Comparison of ENCODE assay signal across 20 cellular contexts in genomic region chr20:58138395-58138794, GRCh38.
"Had no signal": no experiment of that assay in that cellular context is flagged by ENCODE, and none has a peak within 500 bp of the region (broad histone marks: within the 10 kb centered on the region; RNA-seq: fewer than 3 reads in every experiment).

No MANE protein-coding gene starts in this region.

- H3K4me3 ChIP-seq: adrenal gland, ascending aorta, esophagus squamous epithelium, gastrocnemius medialis, suprapubic skin, tibial nerve had no signal

- DNase-seq: activated CD4-positive, alpha-beta T cell treated with anti-CD3 and anti-CD28 coated beads, Interleukin-2, amount 10 ng/mL, durations not matched to agents 24 days and 14 days; activated naive CD4-positive, alpha-beta T cell; activated T-cell treated with anti-CD3 and anti-CD28 coated beads, Interleukin-2, amount 50 U/mL, for 1 hour; brain microvascular endothelial cell; caudate nucleus; effector memory CD8-positive, alpha-beta T cell; esophagus squamous epithelium; gastrocnemius medialis; hippocampal formation; nephron progenitor cell; SK-N-SH; stimulated activated CD4-positive, alpha-beta T cell treated with anti-CD3 and anti-CD28 coated beads, Interleukin-12 subunit alpha, Interleukin-12 subunit beta, amount 100 ng/mL, for 4 hours; stimulated activated naive CD8-positive, alpha-beta T cell treated with anti-CD3 and anti-CD28 coated beads, Interleukin-15, amount 100 ng/mL, for 72 hours had no signal

- H3K27ac ChIP-seq: adrenal gland, ascending aorta, brain microvascular endothelial cell, esophagus squamous epithelium, gastrocnemius medialis, suprapubic skin, tibial nerve had no signal

- ATAC-seq: effector memory CD8-positive, alpha-beta T cell; gastrocnemius medialis; stimulated activated naive CD8-positive, alpha-beta T cell treated with anti-CD3 and anti-CD28 coated beads, Interleukin-15, amount 100 ng/mL, for 72 hours had no signal

- H3K36me3 ChIP-seq: adrenal gland, ascending aorta, brain microvascular endothelial cell, esophagus squamous epithelium, gastrocnemius medialis, suprapubic skin, tibial nerve had no signal

- H3K27ac Mint-ChIP-seq: activated CD4-positive, alpha-beta T cell treated with anti-CD3 and anti-CD28 coated beads, Interleukin-2, amount 10 ng/mL, durations not matched to agents 24 days and 14 days; activated naive CD8-positive, alpha-beta T cell; effector memory CD8-positive, alpha-beta T cell; memory B cell; nephron progenitor cell; progenitor cell of endocrine pancreas; stimulated activated naive CD8-positive, alpha-beta T cell treated with anti-CD3 and anti-CD28 coated beads, Interleukin-15, amount 100 ng/mL, for 72 hours had no signal

- H3K4me1 ChIP-seq: adrenal gland, gastrocnemius medialis had no signal

- H3K9ac ChIP-seq: SK-N-SH had no signal

- H3K9me3 ChIP-seq: adrenal gland, ascending aorta, esophagus squamous epithelium, gastrocnemius medialis, SK-N-SH, suprapubic skin, tibial nerve had no signal

- H3K4me3 Mint-ChIP-seq: activated CD4-positive, alpha-beta T cell treated with anti-CD3 and anti-CD28 coated beads, Interleukin-2, amount 10 ng/mL, durations not matched to agents 24 days and 14 days; activated naive CD8-positive, alpha-beta T cell; effector memory CD8-positive, alpha-beta T cell; memory B cell; nephron progenitor cell; stimulated activated naive CD8-positive, alpha-beta T cell treated with anti-CD3 and anti-CD28 coated beads, Interleukin-15, amount 100 ng/mL, for 72 hours had no signal

- H3K4me1 Mint-ChIP-seq: activated CD4-positive, alpha-beta T cell treated with anti-CD3 and anti-CD28 coated beads, Interleukin-2, amount 10 ng/mL, durations not matched to agents 24 days and 14 days had no signal

- H3K36me3 Mint-ChIP-seq: activated naive CD8-positive, alpha-beta T cell; memory B cell had no signal

- H3K27me3 ChIP-seq: adrenal gland, ascending aorta, brain microvascular endothelial cell, tibial nerve had no signal

- H3K9me3 Mint-ChIP-seq: activated CD4-positive, alpha-beta T cell treated with anti-CD3 and anti-CD28 coated beads, Interleukin-2, amount 10 ng/mL, durations not matched to agents 24 days and 14 days; effector memory CD8-positive, alpha-beta T cell; memory B cell; stimulated activated naive CD8-positive, alpha-beta T cell treated with anti-CD3 and anti-CD28 coated beads, Interleukin-15, amount 100 ng/mL, for 72 hours had no signal
